ENCODE assay signal across 1 cellular context in the genomic region with DNA sequence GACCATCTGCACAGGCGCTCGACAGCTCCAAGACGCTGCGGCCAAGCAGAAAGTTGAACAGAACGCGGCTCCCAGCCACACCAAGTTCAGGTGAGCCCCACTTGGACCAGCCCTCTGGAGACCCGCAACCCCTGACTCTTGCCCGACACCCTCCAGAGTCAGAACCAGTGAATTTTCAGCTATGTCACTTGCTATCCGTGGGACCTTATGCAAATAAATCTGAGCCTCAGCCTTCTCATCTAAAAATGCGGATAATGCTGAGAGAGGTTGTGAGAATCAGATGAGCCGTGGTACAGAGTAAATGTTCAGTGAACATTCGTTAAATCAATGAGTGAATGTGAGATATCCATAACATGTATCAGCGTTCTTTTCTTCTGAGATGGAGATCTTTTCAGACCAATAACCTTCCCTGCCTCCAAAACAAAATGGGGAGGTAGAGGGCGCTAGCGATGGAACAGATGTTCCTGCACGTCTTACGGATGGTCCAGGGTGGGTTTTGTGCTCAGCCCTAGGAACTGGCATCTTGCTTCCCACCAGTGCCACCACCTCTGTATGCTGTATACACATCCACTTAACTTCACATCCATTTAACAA.
TF ChIP-seq lines count a peak whose summit lies in the region.

No MANE protein-coding gene starts in this region.

TF ChIP-seq in HepG2, 621 proteins besides CTCF, POLR2A, EP300 and RAD21 (continues in another document):
- TF ChIP-seq NONO (IDR thresholded peaks at IDR 0.05) (no peak), NONO (CRISPR knock-in tag; conservative IDR thresholded peaks at IDR 0.05) (peak; percentile 18; the same call in 1 of the 2 replicates), GTF3A (CRISPR knock-in tag; conservative IDR thresholded peaks at IDR 0.05) (0 out of 2 replicates have a peak, but pooled peaks have one; percentile 1), NFE2L2 (IDR thresholded peaks at IDR 0.05; ENCODE audit: low read length) (no peak), ARNTL (CRISPR knock-in tag; IDR thresholded peaks at IDR 0.05) (no peak), NFKBIZ (CRISPR knock-in tag; IDR thresholded peaks at IDR 0.05) (no peak), ZNF264 (CRISPR knock-in tag; IDR thresholded peaks at IDR 0.05) (no peak), ZNF180 (CRISPR knock-in tag; IDR thresholded peaks at IDR 0.05; ENCODE audit: borderline replicate concordance, low read depth) (0 out of 2 replicates have a peak, but pooled peaks have one; percentile 1), RCOR2 (CRISPR knock-in tag; IDR thresholded peaks at IDR 0.05) (no peak), MIXL1 (CRISPR knock-in tag; IDR thresholded peaks at IDR 0.05) (no peak), POLR2AphosphoS2 (IDR thresholded peaks at IDR 0.05; ENCODE audit: low read depth, low read length) (no peak), RBFOX2 (IDR thresholded peaks at IDR 0.05; ENCODE audit: low read depth, low read length) (no peak), PPARG (CRISPR knock-in tag; conservative IDR thresholded peaks at IDR 0.05) (no peak), NFRKB (IDR thresholded peaks at IDR 0.05) (no peak), MTA3 (CRISPR knock-in tag; IDR thresholded peaks at IDR 0.05) (no peak), NR2F6 (IDR thresholded peaks at IDR 0.05) (no peak), NR2F6 (CRISPR knock-in tag; IDR thresholded peaks at IDR 0.05) (no peak), ZFP36L1 (CRISPR knock-in tag; IDR thresholded peaks at IDR 0.05) (0 out of 2 replicates have a peak, but pooled peaks have one; percentile 27), ZNF446 (CRISPR knock-in tag; IDR thresholded peaks at IDR 0.05) (no peak), ZNF790 (CRISPR knock-in tag; IDR thresholded peaks at IDR 0.05; ENCODE audit: borderline replicate concordance) (no peak), MEIS1 (CRISPR knock-in tag; IDR thresholded peaks at IDR 0.05; ENCODE audit: borderline replicate concordance) (0 out of 2 replicates have a peak, but pooled peaks have one; percentile 5), ATRX (CRISPR knock-in tag; IDR thresholded peaks at IDR 0.05; ENCODE audit: borderline replicate concordance) (no peak), ZBTB38 (CRISPR knock-in tag; IDR thresholded peaks at IDR 0.05) (no peak), ZNF670 (CRISPR knock-in tag; IDR thresholded peaks at IDR 0.05; ENCODE audit: borderline replicate concordance) (no peak), SATB2 (CRISPR knock-in tag; IDR thresholded peaks at IDR 0.05) (no peak), ZNF10 (CRISPR knock-in tag; IDR thresholded peaks at IDR 0.05; ENCODE audit: borderline replicate concordance, low read depth) (no peak), MED1 (CRISPR knock-in tag; IDR thresholded peaks at IDR 0.05) (no peak; the same call in 1 of the 2 replicates), ZNF383 (CRISPR knock-in tag; IDR thresholded peaks at IDR 0.05; ENCODE audit: borderline replicate concordance) (no peak), ONECUT2 (CRISPR knock-in tag; IDR thresholded peaks at IDR 0.05) (0 out of 2 replicates have a peak, but pooled peaks have one; percentile 2), ZNF230 (CRISPR knock-in tag; IDR thresholded peaks at IDR 0.05) (0 out of 2 replicates have a peak, but pooled peaks have one; percentile 1), SMAD1 (CRISPR knock-in tag; IDR thresholded peaks at IDR 0.05; ENCODE audit: borderline replicate concordance, low read depth) (no peak), HCFC1 (IDR thresholded peaks at IDR 0.05; ENCODE audit: low read depth, low read length) (no peak), KDM5A (IDR thresholded peaks at IDR 0.05; ENCODE audit: borderline replicate concordance, low read length) (no peak)
- TF ChIP-seq, protein P1, sequence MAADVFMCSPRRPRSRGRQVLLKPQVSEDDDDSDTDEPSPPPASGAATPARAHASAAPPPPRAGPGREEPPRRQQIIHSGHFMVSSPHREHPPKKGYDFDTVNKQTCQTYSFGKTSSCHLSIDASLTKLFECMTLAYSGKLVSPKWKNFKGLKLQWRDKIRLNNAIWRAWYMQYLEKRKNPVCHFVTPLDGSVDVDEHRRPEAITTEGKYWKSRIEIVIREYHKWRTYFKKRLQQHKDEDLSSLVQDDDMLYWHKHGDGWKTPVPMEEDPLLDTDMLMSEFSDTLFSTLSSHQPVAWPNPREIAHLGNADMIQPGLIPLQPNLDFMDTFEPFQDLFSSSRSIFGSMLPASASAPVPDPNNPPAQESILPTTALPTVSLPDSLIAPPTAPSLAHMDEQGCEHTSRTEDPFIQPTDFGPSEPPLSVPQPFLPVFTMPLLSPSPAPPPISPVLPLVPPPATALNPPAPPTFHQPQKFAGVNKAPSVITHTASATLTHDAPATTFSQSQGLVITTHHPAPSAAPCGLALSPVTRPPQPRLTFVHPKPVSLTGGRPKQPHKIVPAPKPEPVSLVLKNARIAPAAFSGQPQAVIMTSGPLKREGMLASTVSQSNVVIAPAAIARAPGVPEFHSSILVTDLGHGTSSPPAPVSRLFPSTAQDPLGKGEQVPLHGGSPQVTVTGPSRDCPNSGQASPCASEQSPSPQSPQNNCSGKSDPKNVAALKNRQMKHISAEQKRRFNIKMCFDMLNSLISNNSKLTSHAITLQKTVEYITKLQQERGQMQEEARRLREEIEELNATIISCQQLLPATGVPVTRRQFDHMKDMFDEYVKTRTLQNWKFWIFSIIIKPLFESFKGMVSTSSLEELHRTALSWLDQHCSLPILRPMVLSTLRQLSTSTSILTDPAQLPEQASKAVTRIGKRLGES (CRISPR knock-in tag; IDR thresholded peaks at IDR 0.05; ENCODE audit: borderline replicate concordance): 0 out of 2 replicates have a peak, but pooled peaks have one; percentile 3
- TF ChIP-seq, protein P2, sequence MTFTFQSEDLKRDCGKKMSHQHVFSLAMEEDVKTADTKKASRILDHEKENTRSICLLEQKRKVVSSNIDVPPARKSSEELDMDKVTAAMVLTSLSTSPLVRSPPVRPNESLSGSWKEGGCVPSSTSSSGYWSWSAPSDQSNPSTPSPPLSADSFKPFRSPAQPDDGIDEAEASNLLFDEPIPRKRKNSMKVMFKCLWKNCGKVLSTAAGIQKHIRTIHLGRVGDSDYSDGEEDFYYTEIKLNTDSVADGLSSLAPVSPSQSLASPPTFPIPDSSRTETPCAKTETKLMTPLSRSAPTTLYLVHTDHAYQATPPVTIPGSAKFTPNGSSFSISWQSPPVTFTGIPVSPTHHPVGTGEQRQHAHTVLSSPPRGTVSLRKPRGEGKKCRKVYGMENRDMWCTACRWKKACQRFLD (CRISPR knock-in tag; IDR thresholded peaks at IDR 0.05; ENCODE audit: borderline replicate concordance): 0 out of 2 replicates have a peak, but pooled peaks have one; percentile 3
- TF ChIP-seq, protein P3, sequence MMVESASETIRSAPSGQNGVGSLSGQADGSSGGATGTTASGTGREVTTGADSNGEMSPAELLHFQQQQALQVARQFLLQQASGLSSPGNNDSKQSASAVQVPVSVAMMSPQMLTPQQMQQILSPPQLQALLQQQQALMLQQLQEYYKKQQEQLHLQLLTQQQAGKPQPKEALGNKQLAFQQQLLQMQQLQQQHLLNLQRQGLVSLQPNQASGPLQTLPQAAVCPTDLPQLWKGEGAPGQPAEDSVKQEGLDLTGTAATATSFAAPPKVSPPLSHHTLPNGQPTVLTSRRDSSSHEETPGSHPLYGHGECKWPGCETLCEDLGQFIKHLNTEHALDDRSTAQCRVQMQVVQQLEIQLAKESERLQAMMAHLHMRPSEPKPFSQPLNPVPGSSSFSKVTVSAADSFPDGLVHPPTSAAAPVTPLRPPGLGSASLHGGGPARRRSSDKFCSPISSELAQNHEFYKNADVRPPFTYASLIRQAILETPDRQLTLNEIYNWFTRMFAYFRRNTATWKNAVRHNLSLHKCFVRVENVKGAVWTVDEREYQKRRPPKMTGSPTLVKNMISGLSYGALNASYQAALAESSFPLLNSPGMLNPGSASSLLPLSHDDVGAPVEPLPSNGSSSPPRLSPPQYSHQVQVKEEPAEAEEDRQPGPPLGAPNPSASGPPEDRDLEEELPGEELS (CRISPR knock-in tag; IDR thresholded peaks at IDR 0.05): no peak
- TF ChIP-seq, protein P4, sequence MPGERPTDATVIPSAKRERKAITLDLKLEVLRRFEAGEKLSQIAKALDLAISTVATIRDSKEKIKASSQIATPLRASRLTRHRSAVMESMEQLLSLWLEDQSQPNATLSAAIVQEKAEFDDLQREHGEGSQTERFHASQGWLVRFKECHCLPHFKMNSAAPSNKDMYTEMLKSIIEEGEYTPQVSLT (CRISPR knock-in tag; IDR thresholded peaks at IDR 0.05; ENCODE audit: borderline replicate concordance, low read depth): no peak
- TF ChIP-seq, protein P5, sequence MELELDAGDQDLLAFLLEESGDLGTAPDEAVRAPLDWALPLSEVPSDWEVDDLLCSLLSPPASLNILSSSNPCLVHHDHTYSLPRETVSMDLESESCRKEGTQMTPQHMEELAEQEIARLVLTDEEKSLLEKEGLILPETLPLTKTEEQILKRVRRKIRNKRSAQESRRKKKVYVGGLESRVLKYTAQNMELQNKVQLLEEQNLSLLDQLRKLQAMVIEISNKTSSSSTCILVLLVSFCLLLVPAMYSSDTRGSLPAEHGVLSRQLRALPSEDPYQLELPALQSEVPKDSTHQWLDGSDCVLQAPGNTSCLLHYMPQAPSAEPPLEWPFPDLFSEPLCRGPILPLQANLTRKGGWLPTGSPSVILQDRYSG (CRISPR knock-in tag; IDR thresholded peaks at IDR 0.05): 0 out of 2 replicates have a peak, but pooled peaks have one; percentile 19
- TF ChIP-seq, protein P6, sequence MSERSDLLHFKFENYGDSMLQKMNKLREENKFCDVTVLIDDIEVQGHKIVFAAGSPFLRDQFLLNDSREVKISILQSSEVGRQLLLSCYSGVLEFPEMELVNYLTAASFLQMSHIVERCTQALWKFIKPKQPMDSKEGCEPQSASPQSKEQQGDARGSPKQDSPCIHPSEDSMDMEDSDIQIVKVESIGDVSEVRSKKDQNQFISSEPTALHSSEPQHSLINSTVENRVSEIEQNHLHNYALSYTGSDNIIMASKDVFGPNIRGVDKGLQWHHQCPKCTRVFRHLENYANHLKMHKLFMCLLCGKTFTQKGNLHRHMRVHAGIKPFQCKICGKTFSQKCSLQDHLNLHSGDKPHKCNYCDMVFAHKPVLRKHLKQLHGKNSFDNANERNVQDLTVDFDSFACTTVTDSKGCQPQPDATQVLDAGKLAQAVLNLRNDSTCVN (CRISPR knock-in tag; IDR thresholded peaks at IDR 0.05; ENCODE audit: borderline replicate concordance): no peak
- TF ChIP-seq, protein P7, sequence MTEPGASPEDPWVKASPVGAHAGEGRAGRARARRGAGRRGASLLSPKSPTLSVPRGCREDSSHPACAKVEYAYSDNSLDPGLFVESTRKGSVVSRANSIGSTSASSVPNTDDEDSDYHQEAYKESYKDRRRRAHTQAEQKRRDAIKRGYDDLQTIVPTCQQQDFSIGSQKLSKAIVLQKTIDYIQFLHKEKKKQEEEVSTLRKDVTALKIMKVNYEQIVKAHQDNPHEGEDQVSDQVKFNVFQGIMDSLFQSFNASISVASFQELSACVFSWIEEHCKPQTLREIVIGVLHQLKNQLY (CRISPR knock-in tag; IDR thresholded peaks at IDR 0.05): no peak
- TF ChIP-seq, protein P8, sequence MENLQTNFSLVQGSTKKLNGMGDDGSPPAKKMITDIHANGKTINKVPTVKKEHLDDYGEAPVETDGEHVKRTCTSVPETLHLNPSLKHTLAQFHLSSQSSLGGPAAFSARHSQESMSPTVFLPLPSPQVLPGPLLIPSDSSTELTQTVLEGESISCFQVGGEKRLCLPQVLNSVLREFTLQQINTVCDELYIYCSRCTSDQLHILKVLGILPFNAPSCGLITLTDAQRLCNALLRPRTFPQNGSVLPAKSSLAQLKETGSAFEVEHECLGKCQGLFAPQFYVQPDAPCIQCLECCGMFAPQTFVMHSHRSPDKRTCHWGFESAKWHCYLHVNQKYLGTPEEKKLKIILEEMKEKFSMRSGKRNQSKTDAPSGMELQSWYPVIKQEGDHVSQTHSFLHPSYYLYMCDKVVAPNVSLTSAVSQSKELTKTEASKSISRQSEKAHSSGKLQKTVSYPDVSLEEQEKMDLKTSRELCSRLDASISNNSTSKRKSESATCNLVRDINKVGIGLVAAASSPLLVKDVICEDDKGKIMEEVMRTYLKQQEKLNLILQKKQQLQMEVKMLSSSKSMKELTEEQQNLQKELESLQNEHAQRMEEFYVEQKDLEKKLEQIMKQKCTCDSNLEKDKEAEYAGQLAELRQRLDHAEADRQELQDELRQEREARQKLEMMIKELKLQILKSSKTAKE (CRISPR knock-in tag; IDR thresholded peaks at IDR 0.05; ENCODE audit: borderline replicate concordance): 0 out of 2 replicates have a peak, but pooled peaks have one; percentile 43
- TF ChIP-seq, protein P9, sequence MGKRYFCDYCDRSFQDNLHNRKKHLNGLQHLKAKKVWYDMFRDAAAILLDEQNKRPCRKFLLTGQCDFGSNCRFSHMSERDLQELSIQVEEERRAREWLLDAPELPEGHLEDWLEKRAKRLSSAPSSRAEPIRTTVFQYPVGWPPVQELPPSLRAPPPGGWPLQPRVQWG (CRISPR knock-in tag; IDR thresholded peaks at IDR 0.05; ENCODE audit: borderline replicate concordance, low read depth): no peak
- TF ChIP-seq, protein P10, sequence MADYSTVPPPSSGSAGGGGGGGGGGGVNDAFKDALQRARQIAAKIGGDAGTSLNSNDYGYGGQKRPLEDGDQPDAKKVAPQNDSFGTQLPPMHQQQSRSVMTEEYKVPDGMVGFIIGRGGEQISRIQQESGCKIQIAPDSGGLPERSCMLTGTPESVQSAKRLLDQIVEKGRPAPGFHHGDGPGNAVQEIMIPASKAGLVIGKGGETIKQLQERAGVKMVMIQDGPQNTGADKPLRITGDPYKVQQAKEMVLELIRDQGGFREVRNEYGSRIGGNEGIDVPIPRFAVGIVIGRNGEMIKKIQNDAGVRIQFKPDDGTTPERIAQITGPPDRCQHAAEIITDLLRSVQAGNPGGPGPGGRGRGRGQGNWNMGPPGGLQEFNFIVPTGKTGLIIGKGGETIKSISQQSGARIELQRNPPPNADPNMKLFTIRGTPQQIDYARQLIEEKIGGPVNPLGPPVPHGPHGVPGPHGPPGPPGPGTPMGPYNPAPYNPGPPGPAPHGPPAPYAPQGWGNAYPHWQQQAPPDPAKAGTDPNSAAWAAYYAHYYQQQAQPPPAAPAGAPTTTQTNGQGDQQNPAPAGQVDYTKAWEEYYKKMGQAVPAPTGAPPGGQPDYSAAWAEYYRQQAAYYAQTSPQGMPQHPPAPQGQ (CRISPR knock-in tag; IDR thresholded peaks at IDR 0.05; ENCODE audit: borderline replicate concordance): no peak
